ENCODE assay signal across 17 cellular contexts in the genomic region with DNA sequence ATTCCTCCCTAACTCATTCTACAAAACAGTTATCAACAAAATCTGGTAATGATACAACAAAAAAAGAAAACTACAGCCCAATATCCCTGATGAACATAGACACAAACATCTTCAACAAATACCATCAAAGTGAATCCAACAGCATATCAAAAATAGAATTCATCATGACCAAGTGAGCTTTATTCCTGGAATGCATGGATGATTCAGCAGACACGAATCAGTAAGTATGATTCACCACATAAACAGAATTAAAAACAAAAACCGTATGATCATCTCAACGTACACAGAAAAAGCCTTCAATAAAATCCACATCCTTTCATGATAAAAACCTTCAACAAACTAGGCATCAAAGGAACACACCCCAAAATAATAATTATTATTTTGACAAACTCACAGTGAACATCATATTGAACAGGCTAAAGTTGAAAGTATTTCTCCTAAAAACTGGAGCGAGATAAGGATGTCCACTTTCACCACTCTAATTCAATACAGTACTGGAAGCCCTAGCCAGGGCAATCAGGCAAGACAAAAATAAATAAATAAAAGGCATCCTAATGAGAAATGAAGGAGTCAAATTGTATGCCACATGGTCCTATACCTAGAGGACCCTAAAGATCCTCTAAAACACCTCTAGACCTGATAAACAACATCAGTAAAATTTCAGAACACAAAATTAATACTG.
DNase-seq lines count a peak whose midpoint lies in the region; ATAC-seq and TF ChIP-seq lines count a peak whose summit lies in the region.
"Had no signal": no experiment of that assay in that cellular context is flagged by ENCODE, and none has a peak within 500 bp of the region (broad histone marks: within the 10 kb centered on the region; RNA-seq: fewer than 3 reads in every experiment).

No MANE protein-coding gene starts in this region.

- dilution Hi-C loops in mammary epithelial cell (cut with HindIII; ENCODE audit: low sequenced_read_pairs) = no loop called here

- no peak overlapping the region for H3K9ac ChIP-seq in mammary epithelial cell (ENCODE audit: insufficient read depth, low read length)

- H3K79me2 ChIP-seq in mammary epithelial cell (ENCODE audit: insufficient read depth, low read length) = no peaks in the 10 kb centered on the region
- H3K79me2 ChIP-seq: hepatocyte had no signal

- no peaks in the 10 kb centered on the region for H3K36me3 Mint-ChIP-seq in T-helper 2 cell treated with Interferon-gamma antibody and Interleukin-4, amounts not matched to agents 5 μg/mL and 100 μg/mL, for 36 hours (ENCODE audit: low read depth)
- H3K36me3 Mint-ChIP-seq: CD4-positive, alpha-beta memory T cell had no signal

- H3K27ac ChIP-seq in mammary epithelial cell (ENCODE audit: insufficient read depth, low read depth, low read length) = peak overlapping the region; percentile 55
- H3K27ac ChIP-seq in right lobe of liver = no peak overlapping the region
- H3K27ac ChIP-seq: coronary artery, hepatocyte, SK-N-MC, transverse colon had no signal

- 24% methylated on average over 4 of the region's 4 CpGs for WGBS in mammary epithelial cell (ENCODE audit: low coverage, missing lambda C conversion rate)
- 39% methylated on average over 4 of the region's 4 CpGs for WGBS in right lobe of liver (ENCODE audit: insufficient coverage, low coverage, low lambda C conversion rate, missing lambda C conversion rate)

- no peak overlapping the region for H3K4me3 ChIP-seq in AG09309 (ENCODE audit: control insufficient read depth, low read depth, low read length)
- no peak overlapping the region for H3K4me3 ChIP-seq in mammary epithelial cell (replicated peaks in 1 of 3; ENCODE audit: insufficient read depth in 1 of 3, low read depth in 2 of 3, low read length in 3 of 3)
- no peak overlapping the region for H3K4me3 ChIP-seq in right lobe of liver
- H3K4me3 ChIP-seq: coronary artery, hepatocyte, SK-N-MC, transverse colon had no signal

- H3K27me3 ChIP-seq in mammary epithelial cell (ENCODE audit: insufficient read depth, low read length) (no peaks in the 10 kb centered on the region), right lobe of liver (no peaks in the 10 kb centered on the region)
- H3K27me3 ChIP-seq: hepatocyte, transverse colon had no signal

- no peak for TF ChIP-seq POLR2A in right lobe of liver (IDR thresholded peaks at IDR 0.05)

- CTCF ChIA-PET in mammary epithelial cell (lab: Charles Lee; ENCODE audit: low non-redundant PET) = no interaction called here

- H3K4me3 Mint-ChIP-seq in T-helper 2 cell treated with Interferon-gamma antibody and Interleukin-4, amounts not matched to agents 5 μg/mL and 100 μg/mL, for 36 hours = no peak overlapping the region
- H3K4me3 Mint-ChIP-seq: CD4-positive, alpha-beta memory T cell had no signal

- TF ChIP-seq CTCF in AG09309 (IDR thresholded peaks at IDR 0.05; ENCODE audit: control insufficient read depth, insufficient read depth, low read depth, low read length, missing control alignments) = no peak
- no peak for TF ChIP-seq CTCF in mammary epithelial cell (conservative IDR thresholded peaks at IDR 0.05 in 1 of 2, IDR thresholded peaks at IDR 0.05 in 1 of 2; ENCODE audit: extremely low read depth in 1 of 2, insufficient read depth in 1 of 2, low read depth in 1 of 2, low read length in 2 of 2)
- TF ChIP-seq CTCF in right lobe of liver (IDR thresholded peaks at IDR 0.05) = no peak

- H3K36me3 ChIP-seq in mammary epithelial cell (ENCODE audit: insufficient read depth, low read length) (no peaks in the 10 kb centered on the region), right lobe of liver (no peaks in the 10 kb centered on the region)
- H3K36me3 ChIP-seq: transverse colon had no signal

- peaks cover 14% of the 10 kb centered on the region for H3K4me1 ChIP-seq in mammary epithelial cell (ENCODE audit: insufficient read depth, low read length)
- no peaks in the 10 kb centered on the region for H3K4me1 ChIP-seq in right lobe of liver

- H3K27ac Mint-ChIP-seq in T-helper 2 cell treated with Interferon-gamma antibody and Interleukin-4, amounts not matched to agents 5 μg/mL and 100 μg/mL, for 36 hours = no peak overlapping the region
- H3K27ac Mint-ChIP-seq: CD4-positive, alpha-beta memory T cell had no signal

- peaks cover 4% of the 10 kb centered on the region for H3K9me3 Mint-ChIP-seq in T-helper 2 cell treated with Interferon-gamma antibody and Interleukin-4, amounts not matched to agents 5 μg/mL and 100 μg/mL, for 36 hours
- H3K9me3 Mint-ChIP-seq: CD4-positive, alpha-beta memory T cell had no signal

- H3K4me1 Mint-ChIP-seq in T-helper 2 cell treated with Interferon-gamma antibody and Interleukin-4, amounts not matched to agents 5 μg/mL and 100 μg/mL, for 36 hours (ENCODE audit: low read depth) = no peaks in the 10 kb centered on the region
- H3K4me1 Mint-ChIP-seq: CD4-positive, alpha-beta memory T cell had no signal

- no peaks in the 10 kb centered on the region for H4K20me1 ChIP-seq in mammary epithelial cell (ENCODE audit: insufficient read depth, low read length)

- ATAC-seq in right lobe of liver = no peak
- ATAC-seq: right cardiac atrium had no signal

- H3K9me3 ChIP-seq in mammary epithelial cell (replicated peaks; ENCODE audit: insufficient read depth, low read length) (no peaks in the 10 kb centered on the region), right lobe of liver (no peaks in the 10 kb centered on the region)
- H3K9me3 ChIP-seq: transverse colon had no signal

- DNase-seq in AG09309 (ENCODE audit: low read depth) (peak; percentile 73), LHCN-M2 (ENCODE audit: low read depth) (peak; percentile 92), mammary epithelial cell (peak; percentile 76), kidney tubule cell (ENCODE audit: low spot score) (peak; percentile 84), right lobe of liver (no peak), SHP77 treated with DMSO at 0.1 percent for 48 hours (lab: John Stamatoyannopoulos, UW) (no peak)
- DNase-seq in central memory CD4-positive, alpha-beta T cell = no peak
- no peak for DNase-seq in T-helper 2 cell treated with Interferon-gamma antibody and Interleukin-4, amounts not matched to agents 5 μg/mL and 100 μg/mL, for 36 hours (ENCODE audit: low spot score)
- DNase-seq: activated CD4-positive, alpha-beta T cell treated with anti-CD3 and anti-CD28 coated beads for 48 hours; activated gamma-delta T cell; CD4-positive, alpha-beta memory T cell; NCI-H510A treated with DMSO at 0.1 percent for 48 hours; right cardiac atrium; transverse colon had no signal

- in situ Hi-C loops in mammary epithelial cell (cut with MboI; ENCODE audit: low sequenced_read_pairs in 2 of 2) = loop anchor here in 1 of 2 donors (25.0 kb wide), 1 partner anchor 294 kb away; the partner anchor contains the start of gene RGMB

- no peaks in the 10 kb centered on the region for H3K27me3 Mint-ChIP-seq in T-helper 2 cell treated with Interferon-gamma antibody and Interleukin-4, amounts not matched to agents 5 μg/mL and 100 μg/mL, for 36 hours (ENCODE audit: low read depth)
- H3K27me3 Mint-ChIP-seq: CD4-positive, alpha-beta memory T cell had no signal

- peak overlapping the region; percentile 64 for H3K4me2 ChIP-seq in mammary epithelial cell (ENCODE audit: insufficient read depth, low read depth, low read length)
- H3K4me2 ChIP-seq: hepatocyte had no signal

- no peak overlapping the region for H2AFZ ChIP-seq in mammary epithelial cell (ENCODE audit: low read depth, low read length)
- H2AFZ ChIP-seq: hepatocyte had no signal

- intact Hi-C loops in mammary epithelial cell (cut with micrococcal nuclease) = no loop called here
- intact Hi-C loops in right lobe of liver (cut with DNase I) = no loop called here

- no TSS peak for BruUV-seq in mammary epithelial cell (replicated peaks; lab: Mats Ljungman, UMichigan)

Comparison
In these comparisons a context has a peak if more than half of its experiments do, and no peak if none do; other contexts are left out.
1. DNase-seq: peak in AG09309 (single experiment), LHCN-M2 (single experiment), mammary epithelial cell (single experiment) and kidney tubule cell (single experiment); none in right lobe of liver (0 of 3), central memory CD4-positive, alpha-beta T cell (single experiment), SHP77 treated with DMSO at 0.1 percent for 48 hours (single experiment) and T-helper 2 cell treated with Interferon-gamma antibody and Interleukin-4, amounts not matched to agents 5 μg/mL and 100 μg/mL, for 36 hours (single experiment).